26 cellular contexts compared by ENCODE assay signal in genomic region chrX:64456828-64457227, GRCh38.
A peak's percentile ranks its signal among the peaks of the same experiment; 100 is the strongest.
DNase-seq lines count a peak whose midpoint lies in the region; ATAC-seq and TF ChIP-seq lines count a peak whose summit lies in the region.
"Had no signal": no experiment of that assay in that cellular context is flagged by ENCODE, and none has a peak within 500 bp of the region (broad histone marks: within the 10 kb centered on the region; RNA-seq: fewer than 3 reads in every experiment).

No MANE protein-coding gene starts in this region.

- no peaks in the 10 kb centered on the region for H3K4me1 Mint-ChIP-seq in activated CD4-positive, alpha-beta T cell treated with anti-CD3 and anti-CD28 coated beads, Interleukin-2, amount 10 ng/mL, durations not matched to agents 24 days and 14 days

- H3K4me3 ChIP-seq in GM12865 (ENCODE audit: low read depth, low read length) = no peak overlapping the region
- H3K4me3 ChIP-seq: breast epithelium, K562, sigmoid colon, tibial nerve had no signal

- H3K27me3 Mint-ChIP-seq in activated CD4-positive, alpha-beta T cell treated with anti-CD3 and anti-CD28 coated beads, Interleukin-2, amount 10 ng/mL, durations not matched to agents 24 days and 14 days = no peaks in the 10 kb centered on the region
- H3K27me3 Mint-ChIP-seq: CD4-positive, alpha-beta T cell; effector memory CD8-positive, alpha-beta T cell; memory B cell; progenitor cell of endocrine pancreas had no signal

- TF ChIP-seq CTCF in GM12865 (IDR thresholded peaks at IDR 0.05; ENCODE audit: insufficient read depth, low read depth, low read length, missing control alignments) = no peak

- ATAC-seq in GM21367 (IDR thresholded peaks at IDR 0.05; ENCODE audit: unreplicated experiment) = peak; percentile 73
- peak; percentile 63 for ATAC-seq in HG03342 (IDR thresholded peaks at IDR 0.05; ENCODE audit: unreplicated experiment)
- no peak for ATAC-seq in HG03439 (IDR thresholded peaks at IDR 0.05; ENCODE audit: unreplicated experiment)
- ATAC-seq: effector memory CD8-positive, alpha-beta T cell; esophagus mucosa; foreskin keratinocyte; HCT116; K562; left colon had no signal

- H3K9me3 Mint-ChIP-seq in activated CD4-positive, alpha-beta T cell treated with anti-CD3 and anti-CD28 coated beads, Interleukin-2, amount 10 ng/mL, durations not matched to agents 24 days and 14 days = peaks cover 4% of the 10 kb centered on the region
- H3K9me3 Mint-ChIP-seq: CD4-positive, alpha-beta T cell; effector memory CD8-positive, alpha-beta T cell; memory B cell had no signal

- DNase-seq in GM12865 (ENCODE audit: low read depth) (peak; percentile 9), NOMO-1 treated with DMSO at 0.1 percent for 48 hours (lab: John Stamatoyannopoulos, UW; ENCODE audit: unreplicated experiment) (peak; percentile 62), dermis blood vessel endothelial cell (no peak), DMS53 treated with DMSO at 0.1 percent for 48 hours (lab: John Stamatoyannopoulos, UW; ENCODE audit: unreplicated experiment) (no peak)
- no peak for DNase-seq in activated CD4-positive, alpha-beta T cell treated with anti-CD3 and anti-CD28 coated beads, Interleukin-2, amount 10 ng/mL, durations not matched to agents 24 days and 14 days
- DNase-seq: activated CD4-positive, alpha-beta T cell treated with anti-CD3 and anti-CD28 coated beads for 1 hour; activated gamma-delta T cell treated with Interleukin-2 at 50 U/mL for 16 hours; CD4-positive, alpha-beta T cell; effector memory CD8-positive, alpha-beta T cell; EL; foreskin keratinocyte; left colon; NCI-H1436 treated with DMSO at 0.1 percent for 48 hours; NCI-H524; sigmoid colon; T-helper 1 cell had no signal

- H3K27ac Mint-ChIP-seq in activated CD4-positive, alpha-beta T cell treated with anti-CD3 and anti-CD28 coated beads, Interleukin-2, amount 10 ng/mL, durations not matched to agents 24 days and 14 days = no peak overlapping the region
- H3K27ac Mint-ChIP-seq: CD4-positive, alpha-beta T cell; effector memory CD8-positive, alpha-beta T cell; memory B cell; progenitor cell of endocrine pancreas had no signal

- H3K4me3 Mint-ChIP-seq in activated CD4-positive, alpha-beta T cell treated with anti-CD3 and anti-CD28 coated beads, Interleukin-2, amount 10 ng/mL, durations not matched to agents 24 days and 14 days = no peak overlapping the region
- H3K4me3 Mint-ChIP-seq: CD4-positive, alpha-beta T cell; effector memory CD8-positive, alpha-beta T cell; memory B cell had no signal

- H3K36me3 Mint-ChIP-seq in activated CD4-positive, alpha-beta T cell treated with anti-CD3 and anti-CD28 coated beads, Interleukin-2, amount 10 ng/mL, durations not matched to agents 24 days and 14 days (ENCODE audit: low read depth) = no peaks in the 10 kb centered on the region
- H3K36me3 Mint-ChIP-seq: memory B cell had no signal

- intact Hi-C loops in activated CD4-positive, alpha-beta T cell treated with anti-CD3 and anti-CD28 coated beads, Interleukin-2, amount 10 ng/mL, durations not matched to agents 24 days and 14 days (cut with micrococcal nuclease) = no loop called here

Comparison
In these comparisons a context has a peak if more than half of its experiments do, and no peak if none do; other contexts are left out.
1. DNase-seq: peak in GM12865 (single experiment) and NOMO-1 treated with DMSO at 0.1 percent for 48 hours (single experiment); none in dermis blood vessel endothelial cell (single experiment), DMS53 treated with DMSO at 0.1 percent for 48 hours (single experiment) and activated CD4-positive, alpha-beta T cell treated with anti-CD3 and anti-CD28 coated beads, Interleukin-2, amount 10 ng/mL, durations not matched to agents 24 days and 14 days (single experiment).